Comparison of ENCODE assay signal across 1 cellular context in genomic region chr5:76785493-76785892, GRCh38.
TF ChIP-seq lines count a peak whose summit lies in the region.

No MANE protein-coding gene starts in this region.

TF ChIP-seq in K562, 482 proteins besides CTCF, POLR2A, EP300 and RAD21:
- TF ChIP-seq ATF3 (IDR thresholded peaks at IDR 0.05) (0 out of 2 replicates have a peak, but pooled peaks have one; percentile 25), ATF3 (CRISPR knock-in tag; conservative IDR thresholded peaks at IDR 0.05) (no peak), TFAM (CRISPR knock-in tag; conservative IDR thresholded peaks at IDR 0.05) (no peak), JUND (IDR thresholded peaks at IDR 0.05; ENCODE audit: borderline replicate concordance, low read depth, low read length) (0 out of 2 replicates have a peak, but pooled peaks have one; percentile 28), JUND (tag; IDR thresholded peaks at IDR 0.05; ENCODE audit: borderline replicate concordance, low read depth, low read length) (no peak), HNRNPLL (IDR thresholded peaks at IDR 0.05; ENCODE audit: low read depth, low read length, poor library complexity, severe bottlenecking) (no peak)
